ENCODE assay signal across 23 cellular contexts in the genomic region with DNA sequence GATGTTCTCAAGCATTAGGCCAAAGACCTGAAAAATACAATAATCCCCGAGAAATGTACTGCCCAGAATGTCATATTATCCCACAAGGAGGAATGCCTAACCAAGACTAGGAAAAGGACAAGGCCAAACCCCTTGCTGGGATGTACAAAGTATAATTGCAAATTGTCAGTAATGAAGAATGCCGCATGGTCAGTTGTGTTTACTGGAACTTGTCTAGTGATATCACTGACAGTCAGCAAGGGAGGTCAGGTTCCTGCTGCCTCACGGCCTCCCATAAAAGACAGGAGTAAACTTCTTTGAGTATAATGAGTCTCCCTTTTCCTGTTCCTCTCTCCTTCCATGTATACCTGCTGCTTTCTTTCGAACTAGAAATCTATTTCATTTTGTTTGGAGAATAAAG.
"Had no signal": no experiment of that assay in that cellular context is flagged by ENCODE, and none has a peak within 500 bp of the region (broad histone marks: within the 10 kb centered on the region; RNA-seq: fewer than 3 reads in every experiment).

No MANE protein-coding gene starts in this region.

- H3K36me3 ChIP-seq: breast epithelium, colonic mucosa, stomach, suprapubic skin, tibial nerve, WERI-Rb-1 had no signal

- H3K27ac ChIP-seq: breast epithelium, colonic mucosa, parathyroid adenoma, stomach, suprapubic skin, tibial nerve, WERI-Rb-1 had no signal

- H3K4me3 ChIP-seq: breast epithelium, colonic mucosa, mucosa of descending colon, stomach, suprapubic skin, tibial nerve had no signal

- H3K27me3 ChIP-seq: breast epithelium, colonic mucosa, stomach, suprapubic skin, tibial nerve had no signal

- ATAC-seq: activated T-cell treated with anti-CD3 and anti-CD28 coated beads, Interleukin-2, amount 50 U/mL, for 4 hours; mucosa of descending colon; sciatic nerve; stimulated activated memory B cell treated with anti-CD40 and anti-IgM and Interleukin-4, amounts not matched to agents 10 μg/mL and 1 μg/mL and 100 μg/mL, for 72 hours had no signal

- H3K4me1 ChIP-seq: breast epithelium, colonic mucosa, parathyroid adenoma, suprapubic skin, tibial nerve had no signal

- FAIRE-seq: endometrium, small intestine, TTC549 had no signal

- H3K9me3 ChIP-seq: breast epithelium, colonic mucosa, mucosa of descending colon, stomach, tibial nerve had no signal

- DNase-seq: activated CD4-positive, alpha-beta T cell treated with anti-CD3 and anti-CD28 coated beads, Interleukin-2, amount 10 ng/mL, durations not matched to agents 7 days and 5 days; activated CD4-positive, CD25-positive, alpha-beta regulatory T cell treated with anti-CD3 and anti-CD28 coated beads, Interleukin-2, amount 50 U/mL, for 72 hours; activated CD8-positive, alpha-beta memory T cell treated with anti-CD3 and anti-CD28 coated beads, Interleukin-2, amount 50 U/mL, for 48 hours; activated naive CD4-positive, alpha-beta T cell treated with Interleukin-2 at 50 U/mL for 16 hours; activated naive CD8-positive, alpha-beta T cell treated with anti-CD3 and anti-CD28 coated beads for 36 hours; activated T-cell treated with anti-CD3 and anti-CD28 coated beads, Interleukin-2, amount 50 U/mL, for 4 hours; amniotic stem cell; colonic mucosa; foreskin fibroblast; mucosa of descending colon; nephron progenitor cell; small intestine; stimulated activated CD4-positive, alpha-beta T cell treated with anti-CD3 and anti-CD28 coated beads, Interleukin-15, amount 100 ng/mL, for 24 hours; stomach had no signal
